In the genomic region with DNA sequence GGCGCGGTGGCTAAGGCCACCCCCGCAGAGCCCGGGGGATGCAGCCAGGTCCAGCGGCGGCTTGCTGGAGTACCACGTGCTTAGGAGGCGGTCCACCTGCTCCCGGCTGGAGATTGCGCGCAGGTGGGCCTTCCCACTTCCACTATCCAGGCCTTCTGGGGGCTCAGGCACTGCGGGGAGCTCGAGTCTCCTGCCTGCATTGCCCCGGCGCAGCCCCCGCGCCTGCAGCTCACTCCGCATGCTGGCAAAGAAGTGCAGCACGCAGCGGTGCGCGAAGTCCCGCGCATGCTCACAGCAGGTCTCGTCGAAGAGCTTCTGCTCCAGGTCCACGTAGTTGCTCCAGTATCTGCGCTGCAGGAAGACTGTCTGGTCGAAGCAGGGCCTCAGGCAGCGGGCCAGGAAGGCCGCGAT, we compare ENCODE assay signal across 28 cellular contexts. TPM values are rescaled to one million over a fixed set of nuclear protein-coding genes. Genes with fewer than 3 reads are reported as not detected.
A peak's percentile ranks its signal among the peaks of the same experiment; 100 is the strongest.
DNase-seq lines count a peak whose midpoint lies in the region; FAIRE-seq and TF ChIP-seq lines count a peak whose summit lies in the region.
"Had no signal": no experiment of that assay in that cellular context is flagged by ENCODE, and none has a peak within 500 bp of the region (broad histone marks: within the 10 kb centered on the region; RNA-seq: fewer than 3 reads in every experiment).

No MANE protein-coding gene starts in this region.

- H3K9ac ChIP-seq in astrocyte (ENCODE audit: low read length), result no peak overlapping the region

- H3K79me2 ChIP-seq in astrocyte (ENCODE audit: insufficient read depth, low read length), result no peaks in the 10 kb centered on the region
- no peaks in the 10 kb centered on the region for H3K79me2 ChIP-seq in osteoblast (ENCODE audit: insufficient read depth, low read length)

- peak overlapping the region; percentile 37 for H3K27ac Mint-ChIP-seq in T-helper 2 cell treated with Interferon-gamma antibody and Interleukin-4, amounts not matched to agents 5 μg/mL and 100 μg/mL, for 36 hours
- no peak overlapping the region for H3K27ac Mint-ChIP-seq in astrocyte (ENCODE audit: unreplicated experiment)
- H3K27ac Mint-ChIP-seq: HFFc6, nephron progenitor cell, progenitor cell of endocrine pancreas had no signal

- H3K4me1 ChIP-seq in astrocyte (ENCODE audit: insufficient read depth, low read length) (no peaks in the 10 kb centered on the region), osteoblast (ENCODE audit: insufficient read depth, low read length) (no peaks in the 10 kb centered on the region)

- peaks cover 44% of the 10 kb centered on the region for H3K4me1 Mint-ChIP-seq in T-helper 2 cell treated with Interferon-gamma antibody and Interleukin-4, amounts not matched to agents 5 μg/mL and 100 μg/mL, for 36 hours (ENCODE audit: low read depth)
- H3K4me1 Mint-ChIP-seq in astrocyte (ENCODE audit: low read depth, unreplicated experiment), result peaks cover 4% of the 10 kb centered on the region

- no peaks in the 10 kb centered on the region for H3K27me3 ChIP-seq in H7 (ENCODE audit: control insufficient read depth, insufficient read depth, low read length)
- H3K27me3 ChIP-seq in astrocyte (ENCODE audit: insufficient read depth, low read length), result peaks cover 30% of the 10 kb centered on the region
- H3K27me3 ChIP-seq in osteoblast (ENCODE audit: insufficient read depth, low read length), result no peaks in the 10 kb centered on the region
- H3K27me3 ChIP-seq: cardiac muscle cell had no signal

- no peak overlapping the region for H3K4me3 Mint-ChIP-seq in T-helper 2 cell treated with Interferon-gamma antibody and Interleukin-4, amounts not matched to agents 5 μg/mL and 100 μg/mL, for 36 hours
- no peak overlapping the region for H3K4me3 Mint-ChIP-seq in astrocyte (ENCODE audit: unreplicated experiment)
- H3K4me3 Mint-ChIP-seq: HFFc6, nephron progenitor cell had no signal

- no peak for TF ChIP-seq CTCF in astrocyte (IDR thresholded peaks at IDR 0.05; ENCODE audit: insufficient read depth, low read depth, low read length)
- TF ChIP-seq CTCF in osteoblast (IDR thresholded peaks at IDR 0.05; ENCODE audit: extremely low read depth, low read depth, low read length), result no peak
- no peak for TF ChIP-seq CTCF in GM20000 (IDR thresholded peaks at IDR 0.05; ENCODE audit: extremely low read depth, missing control alignments)

- no peak for FAIRE-seq in astrocyte (lab: Jason Lieb, UNC)
- FAIRE-seq: GM12878 had no signal

- H3K36me3 Mint-ChIP-seq in T-helper 2 cell treated with Interferon-gamma antibody and Interleukin-4, amounts not matched to agents 5 μg/mL and 100 μg/mL, for 36 hours (ENCODE audit: low read depth), result peaks cover 13% of the 10 kb centered on the region
- no peaks in the 10 kb centered on the region for H3K36me3 Mint-ChIP-seq in astrocyte (ENCODE audit: low read depth, unreplicated experiment)

- H3K4me2 ChIP-seq in astrocyte (ENCODE audit: low read length) (peak overlapping the region; percentile 11), osteoblast (ENCODE audit: insufficient read depth, low read length) (no peak overlapping the region)

- H3K4me3 ChIP-seq in H7 (ENCODE audit: insufficient read depth, low read depth, low read length), result no peak overlapping the region
- H3K4me3 ChIP-seq in astrocyte (ENCODE audit: insufficient read depth, low read depth, low read length), result no peak overlapping the region
- H3K4me3 ChIP-seq in osteoblast (ENCODE audit: insufficient read depth, low read length), result no peak overlapping the region
- H3K4me3 ChIP-seq: cardiac muscle cell, left lung had no signal

- H3K9me3 Mint-ChIP-seq in T-helper 2 cell treated with Interferon-gamma antibody and Interleukin-4, amounts not matched to agents 5 μg/mL and 100 μg/mL, for 36 hours, result peaks cover 5% of the 10 kb centered on the region
- H3K9me3 Mint-ChIP-seq in astrocyte (ENCODE audit: unreplicated experiment), result peaks cover 2% of the 10 kb centered on the region
- H3K9me3 Mint-ChIP-seq: HFFc6, nephron progenitor cell had no signal

- no peak overlapping the region for H3K27ac ChIP-seq in astrocyte (ENCODE audit: low read depth, low read length)
- no peak overlapping the region for H3K27ac ChIP-seq in osteoblast (ENCODE audit: low read depth, low read length)
- H3K27ac ChIP-seq: 22Rv1, cardiac muscle cell, left lung, VCaP had no signal

- H3K9me3 ChIP-seq in astrocyte (ENCODE audit: insufficient read depth, low read depth, low read length) (no peaks in the 10 kb centered on the region), osteoblast (ENCODE audit: low read depth, low read length) (no peaks in the 10 kb centered on the region)
- H3K9me3 ChIP-seq: left lung had no signal

- no peak for DNase-seq in T-helper 2 cell treated with Interferon-gamma antibody and Interleukin-4, amounts not matched to agents 5 μg/mL and 100 μg/mL, for 36 hours (ENCODE audit: low spot score)
- no peak for DNase-seq in T-helper 2 cell
- peak; percentile 55 for DNase-seq in H7
- DNase-seq in astrocyte (ENCODE audit: low read depth), result no peak
- DNase-seq in osteoblast (ENCODE audit: insufficient read length, low spot score, missing footprints), result peak; percentile 57
- no peak for DNase-seq in NOMO-1 treated with dmso at 0.1 percent for 144 hours (lab: John Stamatoyannopoulos, UW; ENCODE audit: unreplicated experiment)
- no peak for DNase-seq in AG08396 (ENCODE audit: low spot score)
- no peak for DNase-seq in GM20000 (ENCODE audit: low spot score)
- DNase-seq: activated gamma-delta T cell, activated T-cell treated with anti-CD3 and anti-CD28 coated beads for 4 hours, amygdala, dermis blood vessel endothelial cell, DMS79 treated with DMSO at 0.1 percent for 48 hours, head of caudate nucleus, HFFc6, NCI-H510A, nephron progenitor cell had no signal

- H3K36me3 ChIP-seq in H7 (replicated peaks; ENCODE audit: control insufficient read depth, insufficient read depth, low read length) (no peaks in the 10 kb centered on the region), astrocyte (ENCODE audit: insufficient read depth, low read length) (no peaks in the 10 kb centered on the region), osteoblast (ENCODE audit: insufficient read depth, low read length) (no peaks in the 10 kb centered on the region)
- H3K36me3 ChIP-seq: cardiac muscle cell, left lung had no signal

- H4K20me1 ChIP-seq in astrocyte (ENCODE audit: insufficient read depth, low read length), result no peaks in the 10 kb centered on the region
- H4K20me1 ChIP-seq in osteoblast (ENCODE audit: insufficient read depth, low read length), result no peaks in the 10 kb centered on the region

- H2AFZ ChIP-seq in astrocyte (ENCODE audit: low read depth, low read length) (peak overlapping the region; percentile 47), osteoblast (ENCODE audit: low read length) (no peak overlapping the region)

- H3K27me3 Mint-ChIP-seq in T-helper 2 cell treated with Interferon-gamma antibody and Interleukin-4, amounts not matched to agents 5 μg/mL and 100 μg/mL, for 36 hours (ENCODE audit: low read depth), result no peaks in the 10 kb centered on the region
- H3K27me3 Mint-ChIP-seq in astrocyte (ENCODE audit: low read depth, unreplicated experiment), result peaks cover 9% of the 10 kb centered on the region

RNA-seq across cellular contexts. Expression of gene CALHM3, which starts 5.8 kb away (rescaled TPM):
- total RNA-seq in H7 (2014; rRNA removed; shearing (Covaris generic)), result 0.10 and 0.15 TPM in 2 replicates
- not detected in 2 replicates for total RNA-seq in astrocyte
- total RNA-seq in osteoblast, result not detected in 2 replicates
- total RNA-seq: cardiac muscle cell; dermis blood vessel endothelial cell; mononuclear cell; SK-MEL-5; skeletal muscle tissue; T-helper 2 cell treated with Interferon-gamma antibody and Interleukin-4, amounts not matched to agents 100 ng/mL and 5 ng/mL, for 36 hours; temporal lobe had no signal

RNA-seq across cellular contexts. Expression of gene CALHM1, which starts 14.6 kb away (rescaled TPM):
- total RNA-seq in H7 (2014; rRNA removed; shearing (Covaris generic)), result 0.07 TPM in 1 of 2 replicates, not detected in the other
- total RNA-seq in astrocyte (not detected in 2 replicates), osteoblast (not detected in 2 replicates)
- total RNA-seq: cardiac muscle cell, dermis blood vessel endothelial cell, HFFc6, left lung, mononuclear cell, progenitor cell of endocrine pancreas, SK-MEL-5, skeletal muscle tissue, temporal lobe had no signal

RNA-seq across cellular contexts. Expression of gene NEURL1, which starts 20.2 kb away (rescaled TPM):
- total RNA-seq in H7 (2014; rRNA removed; shearing (Covaris generic)), result 7.9 and 16.5 TPM in 2 replicates
- 1.4 and 1.5 TPM in 2 replicates for total RNA-seq in astrocyte
- total RNA-seq in osteoblast, result under 0.01 TPM in 1 of 2 replicates, not detected in the other
- total RNA-seq: dermis blood vessel endothelial cell had no signal

RNA-seq across cellular contexts. Expression of gene CALHM2, which starts 21.1 kb away (rescaled TPM):
- 2.4 and 3.4 TPM in 2 replicates for total RNA-seq in H7 (2014; rRNA removed; shearing (Covaris generic))
- total RNA-seq in astrocyte, result 1.2 and 1.4 TPM in 2 replicates
- total RNA-seq in osteoblast, result 54.6 and 56.3 TPM in 2 replicates
- total RNA-seq: SK-MEL-5 had no signal

Comparison
In these comparisons a context has a peak if more than half of its experiments do, and no peak if none do; other contexts are left out.
1. DNase-seq: peak in H7 (single experiment) and osteoblast (single experiment); none in T-helper 2 cell treated with Interferon-gamma antibody and Interleukin-4, amounts not matched to agents 5 μg/mL and 100 μg/mL, for 36 hours (single experiment), T-helper 2 cell (0 of 5), astrocyte (single experiment), NOMO-1 treated with dmso at 0.1 percent for 144 hours (single experiment), AG08396 (single experiment) and GM20000 (single experiment).